ENCODE assay signal across 8 cellular contexts in genomic region chr20:5077761-5078387, GRCh38. TPM values are rescaled to one million over a fixed set of nuclear protein-coding genes. Genes with fewer than 3 reads are reported as not detected.
DNase-seq lines count a peak whose midpoint lies in the region; ATAC-seq and TF ChIP-seq lines count a peak whose summit lies in the region.

No MANE protein-coding gene starts in this region.

- TF ChIP-seq CTCF in right atrium auricular region (IDR thresholded peaks at IDR 0.05) (no peak), left lung (IDR thresholded peaks at IDR 0.05) (no peak), upper lobe of right lung (IDR thresholded peaks at IDR 0.05) (no peak), glutamatergic neuron (IDR thresholded peaks at IDR 0.05; ENCODE audit: partially characterized antibody, unreplicated experiment) (no peak), HFFc6 (IDR thresholded peaks at IDR 0.05) (no peak)

- H3K27me3 ChIP-seq in right atrium auricular region (no peaks in the 10 kb centered on the region), left lung (no peaks in the 10 kb centered on the region), upper lobe of right lung (no peaks in the 10 kb centered on the region)

- H3K9me3 ChIP-seq in right atrium auricular region: no peaks in the 10 kb centered on the region
- no peaks in the 10 kb centered on the region for H3K9me3 ChIP-seq in left lung
- H3K9me3 ChIP-seq in upper lobe of right lung: no peaks in the 10 kb centered on the region

- H3K36me3 ChIP-seq in right atrium auricular region (no peaks in the 10 kb centered on the region), left lung (no peaks in the 10 kb centered on the region), upper lobe of right lung (no peaks in the 10 kb centered on the region)

- H3K27ac ChIP-seq in right atrium auricular region (peak overlapping the region; percentile 70 to 74), left lung (peak overlapping the region; percentile 89 to 97), upper lobe of right lung (peak overlapping the region; percentile 91)

- H3K27me3 Mint-ChIP-seq in glutamatergic neuron (ENCODE audit: unreplicated experiment) (peaks cover 2% of the 10 kb centered on the region), HFFc6 (ENCODE audit: insufficient read depth) (peaks cover 5% of the 10 kb centered on the region)

- H3K36me3 Mint-ChIP-seq in glutamatergic neuron (ENCODE audit: unreplicated experiment) (no peaks in the 10 kb centered on the region), HFFc6 (ENCODE audit: low read depth) (no peaks in the 10 kb centered on the region)

- intact Hi-C loops in left ventricle myocardium superior (cut with micrococcal nuclease) (no loop called here), left lung (cut with DNase I) (no loop called here), upper lobe of right lung (cut with DNase I) (no loop called here)

- H3K4me3 ChIP-seq in right atrium auricular region (peak overlapping the region; percentile 20 to 35), left lung (peak overlapping the region; percentile 10 to 22), upper lobe of right lung (peak overlapping the region; percentile 41)

- H3K4me1 ChIP-seq in right atrium auricular region: peaks cover 0 to 30% of the 10 kb centered on the region in 2 donors
- peaks cover 21 to 74% of the 10 kb centered on the region in 2 donors for H3K4me1 ChIP-seq in left lung
- H3K4me1 ChIP-seq in upper lobe of right lung: peaks cover 37% of the 10 kb centered on the region

- ATAC-seq in left ventricle myocardium superior: no peak
- ATAC-seq in left lung: peak; percentile 2
- ATAC-seq in upper lobe of right lung: no peak

- H3K4me3 Mint-ChIP-seq in glutamatergic neuron (ENCODE audit: unreplicated experiment): no peak overlapping the region
- no peak overlapping the region for H3K4me3 Mint-ChIP-seq in HFFc6

- H3K9me3 Mint-ChIP-seq in glutamatergic neuron (ENCODE audit: unreplicated experiment) (no peaks in the 10 kb centered on the region), HFFc6 (no peaks in the 10 kb centered on the region)

- H3K27ac Mint-ChIP-seq in glutamatergic neuron (ENCODE audit: unreplicated experiment): no peak overlapping the region
- H3K27ac Mint-ChIP-seq in HFFc6: no peak overlapping the region

- DNase-seq in right atrium auricular region (ENCODE audit: low spot score) (no peak), left ventricle myocardium superior (no peak), left lung (no peak), upper lobe of right lung (no peak), glutamatergic neuron (no peak), NCI-H2227 treated with DMSO at 0.1 percent for 48 hours (lab: John Stamatoyannopoulos, UW) (no peak), HFFc6 (no peak)
- peak; percentile 3 for DNase-seq in activated CD4-positive, alpha-beta T cell treated with anti-CD3 and anti-CD28 coated beads, Interleukin-2, amount 50 U/mL, for 1 hour

- H3K4me1 Mint-ChIP-seq in glutamatergic neuron (ENCODE audit: low read depth, unreplicated experiment) (no peaks in the 10 kb centered on the region), HFFc6 (ENCODE audit: low read depth) (peaks cover 18% of the 10 kb centered on the region)

RNA-seq across cellular contexts. Expression of gene TMEM230, which starts 35.0 kb away (rescaled TPM):
- total RNA-seq in right atrium auricular region (100 to 1,000 TPM in 1 of 2 donors, 10 to 100 TPM in 1; 77.7 to 101 TPM), left ventricle myocardium superior (88.3 TPM), left lung (100 to 1,000 TPM in 1 of 2 donors, 10 to 100 TPM in 1; 98.4 to 112 TPM), upper lobe of right lung (105 TPM), glutamatergic neuron (ENCODE audit: unreplicated experiment) (78.2 TPM)
- 100 to 1,000 TPM; 129 to 151 (median 144) TPM for total RNA-seq in HFFc6 (2021; fragmentation: NEBNext Ultra II Directional; extraction: Animal tissue kit (Norgen Biotek cat#: 25700))

RNA-seq across cellular contexts. Expression of gene PCNA, which starts 41.9 kb away (rescaled TPM):
- 10 to 100 TPM; 25.3 to 25.4 TPM for total RNA-seq in right atrium auricular region
- total RNA-seq in left ventricle myocardium superior: 32.6 TPM
- 10 to 100 TPM; 80.4 to 93.9 TPM for total RNA-seq in left lung
- total RNA-seq in upper lobe of right lung: 44.3 TPM
- total RNA-seq in glutamatergic neuron (ENCODE audit: unreplicated experiment): 43.3 TPM
- 100 to 1,000 TPM; 104 to 172 (median 152) TPM for total RNA-seq in HFFc6 (2021; fragmentation: NEBNext Ultra II Directional; extraction: Animal tissue kit (Norgen Biotek cat#: 25700))

RNA-seq across cellular contexts. Expression of gene CDS2, which starts 48.9 kb away (rescaled TPM):
- 10 to 100 TPM; 45.5 to 60.8 TPM for total RNA-seq in right atrium auricular region
- 68.9 TPM for total RNA-seq in left ventricle myocardium superior
- 10 to 100 TPM; 59.6 to 61.0 TPM for total RNA-seq in left lung
- 65.0 TPM for total RNA-seq in upper lobe of right lung
- 153 TPM for total RNA-seq in glutamatergic neuron (ENCODE audit: unreplicated experiment)
- total RNA-seq in HFFc6 (2021; fragmentation: NEBNext Ultra II Directional; extraction: Animal tissue kit (Norgen Biotek cat#: 25700)): 10 to 100 TPM; 36.6 to 42.5 (median 39.2) TPM
